Comparison of ENCODE assay signal across 13 cellular contexts in genomic region chr17:40093005-40093579, GRCh38. TPM values are rescaled to one million over a fixed set of nuclear protein-coding genes. Genes with fewer than 3 reads are reported as not detected.
A peak's percentile ranks its signal among the peaks of the same experiment; 100 is the strongest.
DNase-seq lines count a peak whose midpoint lies in the region; ATAC-seq, FAIRE-seq and TF ChIP-seq lines count a peak whose summit lies in the region.
"Had no signal": no experiment of that assay in that cellular context is flagged by ENCODE, and none has a peak within 500 bp of the region (broad histone marks: within the 10 kb centered on the region; RNA-seq: fewer than 3 reads in every experiment).

No MANE protein-coding gene starts in this region.

- ATAC-seq in stimulated activated naive CD8-positive, alpha-beta T cell treated with anti-CD3 and anti-CD28 coated beads, Interleukin-15, amount 100 ng/mL, for 72 hours, result no peak
- ATAC-seq in HG03439 (IDR thresholded peaks at IDR 0.05; ENCODE audit: unreplicated experiment), result no peak
- ATAC-seq in activated T-cell treated with anti-CD3 and anti-CD28 coated beads, Interleukin-2, amount 50 U/mL, for 4 hours, result no peak
- ATAC-seq: body of pancreas; PC-3; stimulated activated naive CD8-positive, alpha-beta T cell treated with anti-CD3 and anti-CD28 coated beads, Interleukin-15, Interleukin-2, amounts not matched to agents 100 U/mL and 50 U/mL, for 24 hours had no signal

- H3K27ac ChIP-seq in H1 (ENCODE audit: low read depth, low read length), result no peak overlapping the region
- H3K27ac ChIP-seq in transverse colon, result peak overlapping the region; percentile 93 to 99 (median 96)

- peaks cover 0 to 1% of the 10 kb centered on the region in 2 experiments for H4K20me1 ChIP-seq in H1 (replicated peaks in 1 of 2; ENCODE audit: control insufficient read depth in 1 of 2, insufficient read depth in 2 of 2, low read length in 2 of 2)

- H2BK120ac ChIP-seq in H1 (replicated peaks; ENCODE audit: low read depth, low read length), result no peak overlapping the region

- H3K56ac ChIP-seq in H1 (replicated peaks; ENCODE audit: insufficient read length, low read depth, low read length), result no peak overlapping the region

- H3K23me2 ChIP-seq in H1 (ENCODE audit: low read depth, low read length), result no peaks in the 10 kb centered on the region

- H3K27me3 ChIP-seq in H1 (replicated peaks in 1 of 4; ENCODE audit: control insufficient read depth in 3 of 4, extremely low read depth in 1 of 4, insufficient read depth in 3 of 4, low read length in 3 of 4) (peaks cover 0 to 4% (median under 1%) of the 10 kb centered on the region in 4 experiments; a peak in 2 of 7 replicates), transverse colon (no peaks in the 10 kb centered on the region)
- H3K27me3 ChIP-seq: body of pancreas had no signal

- H3K27me3 Mint-ChIP-seq in activated T-cell treated with anti-CD3 and anti-CD28 coated beads, Interleukin-2, amount 50 U/mL, for 24 hours, result no peaks in the 10 kb centered on the region
- H3K27me3 Mint-ChIP-seq in nephron progenitor cell (ENCODE audit: low read depth, poor library complexity), result no peaks in the 10 kb centered on the region
- no peaks in the 10 kb centered on the region for H3K27me3 Mint-ChIP-seq in stimulated activated naive CD8-positive, alpha-beta T cell treated with anti-CD3 and anti-CD28 coated beads, Interleukin-15, amount 100 ng/mL, for 72 hours
- no peaks in the 10 kb centered on the region for H3K27me3 Mint-ChIP-seq in activated T-cell treated with anti-CD3 and anti-CD28 coated beads, Interleukin-2, amount 50 U/mL, for 4 hours (ENCODE audit: low read depth)

- in situ Hi-C loops in transverse colon (cut with MboI; ENCODE audit: low pct_ligation_motif_present in 1 of 4, low pct_unique_long_range_greater_than_20kb in 1 of 4, low sequenced_read_pairs in 3 of 4), result no loop called here

- H3K36me3 Mint-ChIP-seq in activated T-cell treated with anti-CD3 and anti-CD28 coated beads, Interleukin-2, amount 50 U/mL, for 24 hours (ENCODE audit: low read depth), result peaks cover 75% of the 10 kb centered on the region
- peaks cover 33% of the 10 kb centered on the region for H3K36me3 Mint-ChIP-seq in nephron progenitor cell (ENCODE audit: low read depth)
- peaks cover 30% of the 10 kb centered on the region for H3K36me3 Mint-ChIP-seq in activated T-cell treated with anti-CD3 and anti-CD28 coated beads, Interleukin-2, amount 50 U/mL, for 4 hours (ENCODE audit: insufficient read depth)

- H2BK5ac ChIP-seq in H1 (ENCODE audit: low read depth, low read length), result no peak overlapping the region

- peaks cover 1 to 28% (median 5%) of the 10 kb centered on the region in 4 experiments for H3K4me1 ChIP-seq in H1 (replicated peaks in 1 of 4; ENCODE audit: control insufficient read depth in 3 of 4, insufficient read depth in 4 of 4, low read length in 3 of 4)
- H3K4me1 ChIP-seq in transverse colon, result peaks cover 41 to 69% (median 67%) of the 10 kb centered on the region in 4 donors

- DNase-seq in activated T-cell treated with anti-CD3 and anti-CD28 coated beads, Interleukin-2, amount 50 U/mL, for 24 hours, result no peak
- no peak for DNase-seq in activated T-cell treated with anti-CD3 and anti-CD28 coated beads, Interleukin-2, amount 50 U/mL, for 48 hours
- DNase-seq in H1 (ENCODE audit: low read depth in 1 of 2, low spot score in 2 of 2) (no peak), nephron progenitor cell (peak; percentile 46), transverse colon (no peak)
- DNase-seq in stimulated activated naive CD8-positive, alpha-beta T cell treated with anti-CD3 and anti-CD28 coated beads, Interleukin-15, amount 100 ng/mL, for 72 hours, result no peak
- DNase-seq in activated T-cell treated with anti-CD3 and anti-CD28 coated beads, Interleukin-2, amount 50 U/mL, for 4 hours, result no peak
- DNase-seq: activated CD8-positive, alpha-beta memory T cell treated with anti-CD3 and anti-CD28 coated beads, Interleukin-2, amount 50 U/mL, for 48 hours; body of pancreas; DND-41; PC-3; stimulated activated naive CD8-positive, alpha-beta T cell treated with anti-CD3 and anti-CD28 coated beads, Interleukin-15, Interleukin-2, amounts not matched to agents 100 U/mL and 50 U/mL, for 24 hours had no signal

- 90% methylated on average over 26 of the region's 29 CpGs; no CpG with 5 or more reads in 1 of the 2 experiments for WGBS in H1 (ENCODE audit: extremely low coverage in 1 of 2, insufficient coverage in 1 of 2, insufficient read length in 1 of 2, insufficient replicate concordance in 2 of 2, low coverage in 1 of 2, low lambda C conversion rate in 2 of 2, missing lambda C conversion rate in 1 of 2), 2 experiments
- WGBS in transverse colon (ENCODE audit: low coverage in 1 of 2), 2 donors, result 69 to 85% methylated on average over 11 to 29 of the region's 29 CpGs

- H3K79me1 ChIP-seq in H1 (ENCODE audit: low read depth, low read length), result peaks cover 2% of the 10 kb centered on the region; the same call in 1 of the 2 replicates

- H3K9ac ChIP-seq in H1 (replicated peaks in 1 of 4; ENCODE audit: extremely low read depth in 1 of 4, low read depth in 3 of 4, low read length in 3 of 4), result no peak overlapping the region

- H2AFZ ChIP-seq in H1 (ENCODE audit: low read length), result no peak overlapping the region

- no peak overlapping the region for H3K4me3 ChIP-seq in H1 (ENCODE audit: extremely low read depth in 1 of 4, insufficient read depth in 2 of 4, low read depth in 3 of 4, low read length in 4 of 4)
- H3K4me3 ChIP-seq in transverse colon, result no peak overlapping the region
- H3K4me3 ChIP-seq: body of pancreas had no signal

- no peak overlapping the region for H3K18ac ChIP-seq in H1 (ENCODE audit: extremely low read depth, low read length)

- H2BK12ac ChIP-seq in H1 (ENCODE audit: low read depth, low read length), result no peak overlapping the region

- TF ChIP-seq EP300 in H1 (IDR thresholded peaks at IDR 0.05; ENCODE audit: borderline replicate concordance in 1 of 2, low read depth in 2 of 2, low read length in 2 of 2), result no peak
- no peak for TF ChIP-seq EP300 in transverse colon (IDR thresholded peaks at IDR 0.05; ENCODE audit: low read depth)

- no peaks in the 10 kb centered on the region for H3K9me3 Mint-ChIP-seq in activated T-cell treated with anti-CD3 and anti-CD28 coated beads, Interleukin-2, amount 50 U/mL, for 24 hours
- no peaks in the 10 kb centered on the region for H3K9me3 Mint-ChIP-seq in nephron progenitor cell
- H3K9me3 Mint-ChIP-seq in stimulated activated naive CD8-positive, alpha-beta T cell treated with anti-CD3 and anti-CD28 coated beads, Interleukin-15, amount 100 ng/mL, for 72 hours, result no peaks in the 10 kb centered on the region
- no peaks in the 10 kb centered on the region for H3K9me3 Mint-ChIP-seq in activated T-cell treated with anti-CD3 and anti-CD28 coated beads, Interleukin-2, amount 50 U/mL, for 4 hours

- TF ChIP-seq CTCF in H1 (IDR thresholded peaks at IDR 0.05; ENCODE audit: control extremely low read depth in 1 of 3, insufficient read depth in 1 of 3, low read depth in 1 of 3, low read length in 3 of 3) (no peak), nephron progenitor cell (IDR thresholded peaks at IDR 0.05) (no peak), transverse colon (IDR thresholded peaks at IDR 0.05) (no peak)

- H3K27ac Mint-ChIP-seq in activated T-cell treated with anti-CD3 and anti-CD28 coated beads, Interleukin-2, amount 50 U/mL, for 24 hours, result peak overlapping the region; percentile 31
- H3K27ac Mint-ChIP-seq in nephron progenitor cell, result peak overlapping the region; percentile 91
- no peak overlapping the region for H3K27ac Mint-ChIP-seq in stimulated activated naive CD8-positive, alpha-beta T cell treated with anti-CD3 and anti-CD28 coated beads, Interleukin-15, amount 100 ng/mL, for 72 hours

- peak overlapping the region; percentile 75; the same call in 1 of the 2 replicates for H4K8ac ChIP-seq in H1 (ENCODE audit: extremely low read depth, insufficient read depth, low read length)

- H3K4me1 Mint-ChIP-seq in activated T-cell treated with anti-CD3 and anti-CD28 coated beads, Interleukin-2, amount 50 U/mL, for 24 hours (ENCODE audit: low read depth), result peaks cover 43% of the 10 kb centered on the region
- H3K4me1 Mint-ChIP-seq in nephron progenitor cell, result peaks cover 86% of the 10 kb centered on the region
- peaks cover 59% of the 10 kb centered on the region for H3K4me1 Mint-ChIP-seq in stimulated activated naive CD8-positive, alpha-beta T cell treated with anti-CD3 and anti-CD28 coated beads, Interleukin-15, amount 100 ng/mL, for 72 hours
- H3K4me1 Mint-ChIP-seq in activated T-cell treated with anti-CD3 and anti-CD28 coated beads, Interleukin-2, amount 50 U/mL, for 4 hours (ENCODE audit: low read depth), result peaks cover 44% of the 10 kb centered on the region

- H3K23ac ChIP-seq in H1 (ENCODE audit: insufficient read length), result no peak overlapping the region

- POLR2A ChIA-PET in H1 (lab: Charles Lee; ENCODE audit: partially characterized antibody), result interaction anchor here (0.6 to 20.8 kb wide), 8 partner anchors 9 to 44 kb away, joined by 3 to 399 read pairs (median 4); partner anchors contain the start of genes MSL1 and THRA

- no peak for TF ChIP-seq RAD21 in H1 (IDR thresholded peaks at IDR 0.05 in 1 of 2, conservative IDR thresholded peaks at IDR 0.05 in 1 of 2; ENCODE audit: low read depth in 2 of 2, low read length in 2 of 2)

- no peaks in the 10 kb centered on the region for H3K9me3 ChIP-seq in H1 (ENCODE audit: insufficient read depth in 2 of 2, low read depth in 1 of 2, low read length in 1 of 2)
- no peaks in the 10 kb centered on the region for H3K9me3 ChIP-seq in transverse colon
- H3K9me3 ChIP-seq: body of pancreas had no signal

- FAIRE-seq in H1 (lab: Jason Lieb, UNC), result no peak

- H4K91ac ChIP-seq in H1 (replicated peaks; ENCODE audit: insufficient read length, low read length), result no peak overlapping the region

- no peak overlapping the region for H2AK5ac ChIP-seq in H1 (ENCODE audit: low read depth, low read length)

- H3K4me3 Mint-ChIP-seq in activated T-cell treated with anti-CD3 and anti-CD28 coated beads, Interleukin-2, amount 50 U/mL, for 24 hours, result no peak overlapping the region
- peak overlapping the region; percentile 13 for H3K4me3 Mint-ChIP-seq in nephron progenitor cell
- H3K4me3 Mint-ChIP-seq in stimulated activated naive CD8-positive, alpha-beta T cell treated with anti-CD3 and anti-CD28 coated beads, Interleukin-15, amount 100 ng/mL, for 72 hours, result no peak overlapping the region
- no peak overlapping the region for H3K4me3 Mint-ChIP-seq in activated T-cell treated with anti-CD3 and anti-CD28 coated beads, Interleukin-2, amount 50 U/mL, for 4 hours

- peaks cover 0 to 30% (median 14%) of the 10 kb centered on the region in 4 experiments; a peak in 5 of 8 replicates for H3K36me3 ChIP-seq in H1 (ENCODE audit: control insufficient read depth in 2 of 4, insufficient read depth in 4 of 4, low read length in 3 of 4)
- H3K36me3 ChIP-seq in transverse colon, result peaks cover 0 to 30% (median 9%) of the 10 kb centered on the region in 4 donors

- no peak overlapping the region for H3K14ac ChIP-seq in H1 (ENCODE audit: insufficient read length)

- H3K4ac ChIP-seq in H1 (replicated peaks; ENCODE audit: insufficient read length, low read depth, low read length), result no peak overlapping the region

- CTCF ChIA-PET in H1 (lab: Charles Lee; ENCODE audit: partially characterized antibody), result interaction anchor here (0.6 to 8.5 kb wide), 6 partner anchors 14 to 199 kb away, joined by 3 to 85 read pairs (median 6); no protein-coding TSS in a partner anchor

- no peak overlapping the region for H2BK15ac ChIP-seq in H1 (ENCODE audit: low read length)

- no peak overlapping the region for H3K4me2 ChIP-seq in H1 (ENCODE audit: insufficient read depth in 1 of 2, low read depth in 2 of 2, low read length in 2 of 2)

- intact Hi-C loops in transverse colon (cut with DNase I; ENCODE audit: low total_unique reads), result no loop called here

- TF ChIP-seq POLR2A in H1 (IDR thresholded peaks at IDR 0.05; ENCODE audit: control extremely low read depth in 1 of 2, low read depth in 2 of 2, low read length in 2 of 2) (no peak), transverse colon (IDR thresholded peaks at IDR 0.05) (no peak)

- H2BK20ac ChIP-seq in H1 (ENCODE audit: low read length), result no peak overlapping the region

- H4K5ac ChIP-seq in H1 (ENCODE audit: insufficient read length, low read depth, low read length), result no peak overlapping the region

- H3K79me2 ChIP-seq in H1 (ENCODE audit: control insufficient read depth in 1 of 2, insufficient read depth in 2 of 2, low read length in 2 of 2), result no peaks in the 10 kb centered on the region; a peak in 1 of 4 replicates

RNA-seq across cellular contexts. Expression of gene NR1D1, which starts 7.3 kb away (rescaled TPM):
- total RNA-seq in H1 (2021; fragmentation: NEBNext Ultra II Directional; extraction: Animal tissue kit (Norgen Biotek cat#: 25700)), result 4.3 and 4.6 TPM in 2 replicates
- polyA plus RNA-seq in H1 (2011; rRNA removed), result 1.5 and 3.4 TPM in 2 replicates
- polyA plus RNA-seq in H1 (2011; cell fraction: cytosol; rRNA removed), result 0.79 TPM
- 4.7 TPM for polyA plus RNA-seq in H1 (2011; cell fraction: nucleus; rRNA removed)
- polyA plus RNA-seq in H1 (2012, experiment 1 of 2), result 5.4 to 7.1 TPM (median 6.1 TPM) in 4 replicates
- 6.5 TPM for polyA plus RNA-seq in H1 (2012, experiment 2 of 2)
- polyA plus RNA-seq in H1 (2013, experiment 1 of 2), result 3.1 TPM
- polyA plus RNA-seq in H1 (2013, experiment 2 of 2), result 3.0 TPM
- polyA minus RNA-seq in H1 (2011; rRNA and poly(A)+ RNA removed), result 1.4 and 2.9 TPM in 2 replicates
- polyA minus RNA-seq in H1 (2011; cell fraction: cytosol; rRNA and poly(A)+ RNA removed), result 2.5 TPM
- 2.7 TPM for polyA minus RNA-seq in H1 (2011; cell fraction: nucleus; rRNA and poly(A)+ RNA removed)
- total RNA-seq in transverse colon, result 10 to 100 TPM in 1 of 4 donors, 1 to 10 TPM in 3; 4.8 to 18.0 (median 7.3) TPM
- total RNA-seq in activated T-cell treated with anti-CD3 and anti-CD28 coated beads, Interleukin-2, amount 50 U/mL, for 4 hours, result 10 to 100 TPM; 12.6 to 16.0 (median 13.7) TPM

RNA-seq across cellular contexts. Expression of gene MSL1, which starts 28.7 kb away (rescaled TPM):
- total RNA-seq in H1 (2021; fragmentation: NEBNext Ultra II Directional; extraction: Animal tissue kit (Norgen Biotek cat#: 25700)), result 66.5 and 69.2 TPM in 2 replicates
- 18.2 and 24.1 TPM in 2 replicates for polyA plus RNA-seq in H1 (2011; rRNA removed)
- polyA plus RNA-seq in H1 (2011; cell fraction: cytosol; rRNA removed), result 39.2 TPM
- polyA plus RNA-seq in H1 (2011; cell fraction: nucleus; rRNA removed), result 50.9 TPM
- 47.3 to 75.1 TPM (median 51.3 TPM) in 4 replicates for polyA plus RNA-seq in H1 (2012, experiment 1 of 2)
- polyA plus RNA-seq in H1 (2012, experiment 2 of 2), result 24.4 TPM
- polyA plus RNA-seq in H1 (2013, experiment 1 of 2), result 59.8 TPM
- 53.4 TPM for polyA plus RNA-seq in H1 (2013, experiment 2 of 2)
- polyA minus RNA-seq in H1 (2011; rRNA and poly(A)+ RNA removed), result 35.9 and 42.1 TPM in 2 replicates
- 35.1 TPM for polyA minus RNA-seq in H1 (2011; cell fraction: cytosol; rRNA and poly(A)+ RNA removed)
- 36.6 TPM for polyA minus RNA-seq in H1 (2011; cell fraction: nucleus; rRNA and poly(A)+ RNA removed)
- 100 to 1,000 TPM in 2 of 4 donors, 10 to 100 TPM in 2; 73.9 to 258 (median 90.6) TPM for total RNA-seq in transverse colon
- 10 to 100 TPM; 63.3 to 68.5 (median 64.1) TPM for total RNA-seq in activated T-cell treated with anti-CD3 and anti-CD28 coated beads, Interleukin-2, amount 50 U/mL, for 4 hours

RNA-seq across cellular contexts. Expression of gene THRA, which starts 30.3 kb away (rescaled TPM):
- 10.2 and 11.8 TPM in 2 replicates for total RNA-seq in H1 (2021; fragmentation: NEBNext Ultra II Directional; extraction: Animal tissue kit (Norgen Biotek cat#: 25700))
- polyA plus RNA-seq in H1 (2011; rRNA removed), result 6.4 and 8.2 TPM in 2 replicates
- polyA plus RNA-seq in H1 (2011; cell fraction: cytosol; rRNA removed), result 7.4 TPM
- polyA plus RNA-seq in H1 (2011; cell fraction: nucleus; rRNA removed), result 13.1 TPM
- 7.9 to 11.1 TPM (median 10.1 TPM) in 4 replicates for polyA plus RNA-seq in H1 (2012, experiment 1 of 2)
- 7.6 TPM for polyA plus RNA-seq in H1 (2012, experiment 2 of 2)
- polyA plus RNA-seq in H1 (2013, experiment 1 of 2), result 5.0 TPM
- 4.5 TPM for polyA plus RNA-seq in H1 (2013, experiment 2 of 2)
- 8.4 and 11.6 TPM in 2 replicates for polyA minus RNA-seq in H1 (2011; rRNA and poly(A)+ RNA removed)
- 6.2 TPM for polyA minus RNA-seq in H1 (2011; cell fraction: cytosol; rRNA and poly(A)+ RNA removed)
- polyA minus RNA-seq in H1 (2011; cell fraction: nucleus; rRNA and poly(A)+ RNA removed), result 4.3 TPM
- 10 to 100 TPM; 32.6 to 82.6 (median 58.6) TPM for total RNA-seq in transverse colon
- total RNA-seq in activated T-cell treated with anti-CD3 and anti-CD28 coated beads, Interleukin-2, amount 50 U/mL, for 4 hours, result 10 to 100 TPM in 2 of 3 donors, 1 to 10 TPM in 1; 6.6 to 12.4 (median 10.3) TPM

RNA-seq across cellular contexts. Expression of gene MED24, which starts 38.9 kb away (rescaled TPM):
- total RNA-seq in H1 (2021; fragmentation: NEBNext Ultra II Directional; extraction: Animal tissue kit (Norgen Biotek cat#: 25700)), result 81.7 and 90.6 TPM in 2 replicates
- polyA plus RNA-seq in H1 (2011; rRNA removed), result 92.7 and 120 TPM in 2 replicates
- 91.0 TPM for polyA plus RNA-seq in H1 (2011; cell fraction: cytosol; rRNA removed)
- polyA plus RNA-seq in H1 (2011; cell fraction: nucleus; rRNA removed), result 355 TPM
- 73.6 to 99.4 TPM (median 93.5 TPM) in 4 replicates for polyA plus RNA-seq in H1 (2012, experiment 1 of 2)
- 83.6 TPM for polyA plus RNA-seq in H1 (2012, experiment 2 of 2)
- 42.8 TPM for polyA plus RNA-seq in H1 (2013, experiment 1 of 2)
- polyA plus RNA-seq in H1 (2013, experiment 2 of 2), result 41.6 TPM
- polyA minus RNA-seq in H1 (2011; rRNA and poly(A)+ RNA removed), result 126 and 205 TPM in 2 replicates
- polyA minus RNA-seq in H1 (2011; cell fraction: cytosol; rRNA and poly(A)+ RNA removed), result 93.1 TPM
- 141 TPM for polyA minus RNA-seq in H1 (2011; cell fraction: nucleus; rRNA and poly(A)+ RNA removed)
- total RNA-seq in transverse colon, result 100 to 1,000 TPM in 2 of 4 donors, 10 to 100 TPM in 2; 64.3 to 294 (median 112) TPM
- 100 to 1,000 TPM; 133 to 140 (median 134) TPM for total RNA-seq in activated T-cell treated with anti-CD3 and anti-CD28 coated beads, Interleukin-2, amount 50 U/mL, for 4 hours

RNA-seq across cellular contexts. Expression of gene CASC3, which starts 47.2 kb away (rescaled TPM):
- 114 and 116 TPM in 2 replicates for total RNA-seq in H1 (2021; fragmentation: NEBNext Ultra II Directional; extraction: Animal tissue kit (Norgen Biotek cat#: 25700))
- polyA plus RNA-seq in H1 (2011; rRNA removed), result 80.2 and 85.7 TPM in 2 replicates
- polyA plus RNA-seq in H1 (2011; cell fraction: cytosol; rRNA removed), result 63.6 TPM
- polyA plus RNA-seq in H1 (2011; cell fraction: nucleus; rRNA removed), result 136 TPM
- 79.5 to 94.5 TPM (median 87.8 TPM) in 4 replicates for polyA plus RNA-seq in H1 (2012, experiment 1 of 2)
- polyA plus RNA-seq in H1 (2012, experiment 2 of 2), result 49.9 TPM
- 60.2 TPM for polyA plus RNA-seq in H1 (2013, experiment 1 of 2)
- polyA plus RNA-seq in H1 (2013, experiment 2 of 2), result 58.7 TPM
- 76.1 and 78.3 TPM in 2 replicates for polyA minus RNA-seq in H1 (2011; rRNA and poly(A)+ RNA removed)
- polyA minus RNA-seq in H1 (2011; cell fraction: cytosol; rRNA and poly(A)+ RNA removed), result 36.5 TPM
- 81.4 TPM for polyA minus RNA-seq in H1 (2011; cell fraction: nucleus; rRNA and poly(A)+ RNA removed)
- total RNA-seq in transverse colon, result 10 to 100 TPM; 41.8 to 65.1 (median 51.0) TPM
- 100 to 1,000 TPM; 100 to 108 (median 103) TPM for total RNA-seq in activated T-cell treated with anti-CD3 and anti-CD28 coated beads, Interleukin-2, amount 50 U/mL, for 4 hours

Comparison
In these comparisons a context has a peak if more than half of its experiments do, and no peak if none do; other contexts are left out.
1. H3K27ac Mint-ChIP-seq: peak in activated T-cell treated with anti-CD3 and anti-CD28 coated beads, Interleukin-2, amount 50 U/mL, for 24 hours (single experiment) and nephron progenitor cell (single experiment); none in stimulated activated naive CD8-positive, alpha-beta T cell treated with anti-CD3 and anti-CD28 coated beads, Interleukin-15, amount 100 ng/mL, for 72 hours (0 of 2).